In genomic region chr1:240310226-240310925, GRCh38 we compare ENCODE assay signal across 13 cellular contexts.
DNase-seq lines count a peak whose midpoint lies in the region; TF ChIP-seq lines count a peak whose summit lies in the region.
"Had no signal": no experiment of that assay in that cellular context is flagged by ENCODE, and none has a peak within 500 bp of the region (broad histone marks: within the 10 kb centered on the region; RNA-seq: fewer than 3 reads in every experiment).

No MANE protein-coding gene starts in this region.

- peak overlapping the region; percentile 14 for H3K4me3 ChIP-seq in adipocyte (ENCODE audit: low read length)
- H3K4me3 ChIP-seq: pancreas had no signal

- peaks cover 2% of the 10 kb centered on the region for H3K4me1 Mint-ChIP-seq in CD14-positive monocyte
- H3K4me1 Mint-ChIP-seq: memory B cell had no signal

- H3K9me3 Mint-ChIP-seq in CD14-positive monocyte = peaks cover 0 to 11% (median 3%) of the 10 kb centered on the region in 7 donors

- H3K4me1 ChIP-seq in adipocyte (ENCODE audit: control insufficient read depth, insufficient read depth, low read length) = peaks cover 64% of the 10 kb centered on the region

- TF ChIP-seq CTCF in CD14-positive monocyte (IDR thresholded peaks at IDR 0.05) = no peak

- no peak overlapping the region for H3K4me3 Mint-ChIP-seq in CD14-positive monocyte
- H3K4me3 Mint-ChIP-seq: memory B cell had no signal

- H3K27me3 Mint-ChIP-seq in CD14-positive monocyte (ENCODE audit: low read depth in 3 of 3) = peaks cover 0 to 2% (median 0%) of the 10 kb centered on the region in 3 donors
- H3K27me3 Mint-ChIP-seq: memory B cell had no signal

- H3K36me3 Mint-ChIP-seq in CD14-positive monocyte = no peaks in the 10 kb centered on the region
- H3K36me3 Mint-ChIP-seq: memory B cell had no signal

- H3K9me3 ChIP-seq in adipocyte (ENCODE audit: control insufficient read depth, low read length) = peaks cover 3% of the 10 kb centered on the region
- H3K9me3 ChIP-seq: pancreas had no signal

- H3K27me3 ChIP-seq in adipocyte (replicated peaks; ENCODE audit: control insufficient read depth, insufficient read depth, low read length) = no peaks in the 10 kb centered on the region
- H3K27me3 ChIP-seq: pancreas had no signal

- no peak overlapping the region for H3K27ac Mint-ChIP-seq in CD14-positive monocyte
- H3K27ac Mint-ChIP-seq: memory B cell had no signal

- DNase-seq in AG08396 (ENCODE audit: low spot score) = peak; percentile 16
- DNase-seq in HT1080 (ENCODE audit: low read depth) = peak; percentile 60
- DNase-seq in adipocyte (ENCODE audit: low read depth) = peak; percentile 85
- peak; percentile 36 for DNase-seq in kidney glomerular epithelial cell (lab: John Stamatoyannopoulos, UW)
- no peak for DNase-seq in CD14-positive monocyte (ENCODE audit: low spot score)
- no peak for DNase-seq in NCI-H2227 (lab: John Stamatoyannopoulos, UW; ENCODE audit: unreplicated experiment)
- no peak for DNase-seq in OCI-M1 (lab: John Stamatoyannopoulos, UW)
- DNase-seq in HPDE6-E6E7 (ENCODE audit: extremely low spot score) = no peak
- DNase-seq: activated T-cell treated with anti-CD3 and anti-CD28 coated beads, Interleukin-2, amount 50 U/mL, for 48 hours; NCI-H1048; NCI-H69; pancreas had no signal

- peak overlapping the region; percentile 56 for H3K9ac ChIP-seq in adipocyte (ENCODE audit: low read length)

- H3K36me3 ChIP-seq in adipocyte (ENCODE audit: control insufficient read depth, insufficient read depth, low read length, severe bottlenecking) = no peaks in the 10 kb centered on the region
- H3K36me3 ChIP-seq: pancreas had no signal

- intact Hi-C loops in CD14-positive monocyte (cut with micrococcal nuclease) = no loop called here

Comparison
In these comparisons a context has a peak if more than half of its experiments do, and no peak if none do; other contexts are left out.
1. DNase-seq: peak in AG08396 (single experiment), HT1080 (single experiment), adipocyte (single experiment) and kidney glomerular epithelial cell (single experiment); none in CD14-positive monocyte (single experiment), NCI-H2227 (single experiment), OCI-M1 (single experiment) and HPDE6-E6E7 (single experiment).